ENCODE assay signal across 1 cellular context in the genomic region with DNA sequence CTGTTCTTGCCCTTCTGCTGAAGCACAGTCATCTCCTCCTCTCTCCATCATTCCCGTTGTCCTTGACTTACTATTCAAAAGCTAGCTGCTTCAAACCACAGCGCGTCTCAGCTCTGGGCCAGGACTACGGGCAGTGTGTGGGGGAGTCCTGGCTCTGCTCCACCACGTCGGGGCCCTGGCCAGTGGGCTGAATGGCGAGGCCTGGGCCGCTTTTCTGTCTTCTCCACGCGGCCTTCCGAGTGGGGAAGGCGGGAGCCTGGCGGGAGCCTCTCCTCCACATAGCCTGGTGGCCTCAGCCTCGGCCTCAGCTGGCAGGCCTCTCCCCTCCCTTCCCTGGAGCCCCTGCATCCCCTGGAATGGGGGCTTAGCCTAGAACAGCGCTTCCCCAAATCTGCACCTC.
A peak's percentile ranks its signal among the peaks of the same experiment; 100 is the strongest.
TF ChIP-seq lines count a peak whose summit lies in the region.

No MANE protein-coding gene starts in this region.

TF ChIP-seq in K562, 482 proteins besides CTCF, POLR2A, EP300 and RAD21:
- no peak for TF ChIP-seq SLC30A9 (CRISPR knock-in tag; IDR thresholded peaks at IDR 0.05)
- TF ChIP-seq, protein P1, sequence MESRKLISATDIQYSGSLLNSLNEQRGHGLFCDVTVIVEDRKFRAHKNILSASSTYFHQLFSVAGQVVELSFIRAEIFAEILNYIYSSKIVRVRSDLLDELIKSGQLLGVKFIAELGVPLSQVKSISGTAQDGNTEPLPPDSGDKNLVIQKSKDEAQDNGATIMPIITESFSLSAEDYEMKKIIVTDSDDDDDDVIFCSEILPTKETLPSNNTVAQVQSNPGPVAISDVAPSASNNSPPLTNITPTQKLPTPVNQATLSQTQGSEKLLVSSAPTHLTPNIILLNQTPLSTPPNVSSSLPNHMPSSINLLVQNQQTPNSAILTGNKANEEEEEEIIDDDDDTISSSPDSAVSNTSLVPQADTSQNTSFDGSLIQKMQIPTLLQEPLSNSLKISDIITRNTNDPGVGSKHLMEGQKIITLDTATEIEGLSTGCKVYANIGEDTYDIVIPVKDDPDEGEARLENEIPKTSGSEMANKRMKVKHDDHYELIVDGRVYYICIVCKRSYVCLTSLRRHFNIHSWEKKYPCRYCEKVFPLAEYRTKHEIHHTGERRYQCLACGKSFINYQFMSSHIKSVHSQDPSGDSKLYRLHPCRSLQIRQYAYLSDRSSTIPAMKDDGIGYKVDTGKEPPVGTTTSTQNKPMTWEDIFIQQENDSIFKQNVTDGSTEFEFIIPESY (CRISPR knock-in tag; IDR thresholded peaks at IDR 0.05), result 0 out of 2 replicates have a peak, but pooled peaks have one; percentile 27
